In genomic region chr3:65785065-65785645, GRCh38 we compare ENCODE assay signal across 8 cellular contexts.
A peak's percentile ranks its signal among the peaks of the same experiment; 100 is the strongest.
DNase-seq lines count a peak whose midpoint lies in the region; ATAC-seq and TF ChIP-seq lines count a peak whose summit lies in the region.

No MANE protein-coding gene starts in this region.

- H3K36me3 ChIP-seq in DOHH2 (ENCODE audit: control insufficient read depth, low read length) = no peaks in the 10 kb centered on the region

- H4K20me1 ChIP-seq in DOHH2 (ENCODE audit: control insufficient read depth, insufficient read depth, low read depth, low read length) = no peaks in the 10 kb centered on the region

- H3K4me1 ChIP-seq in DOHH2 (ENCODE audit: control insufficient read depth, low read length) = no peaks in the 10 kb centered on the region

- no peak overlapping the region for H3K27ac ChIP-seq in DOHH2 (ENCODE audit: low read depth, low read length)

- H3K4me2 ChIP-seq in DOHH2 (ENCODE audit: low read length) = no peak overlapping the region

- intact Hi-C loops in posterior vena cava (cut with DNase I) = loop anchor here (5.0 to 10.0 kb wide), 3 partner anchors 250 to 352 kb away; partner anchors contain the start of gene MAGI1 (in 1 of the 2)

- no peak overlapping the region for H3K4me3 ChIP-seq in DOHH2 (ENCODE audit: low read length)

- ATAC-seq in HG02970 (IDR thresholded peaks at IDR 0.05; ENCODE audit: low FRiP score, unreplicated experiment) = no peak

- H3K79me2 ChIP-seq in DOHH2 (ENCODE audit: control insufficient read depth, low read length) = no peaks in the 10 kb centered on the region

- TF ChIP-seq CTCF in DOHH2 (IDR thresholded peaks at IDR 0.05; ENCODE audit: low read depth, low read length, poor library complexity, severe bottlenecking) = peak; percentile 77

- no peaks in the 10 kb centered on the region for H3F3A ChIP-seq in DOHH2 (ENCODE audit: control insufficient read depth, insufficient read depth)

- no peaks in the 10 kb centered on the region for H3K27me3 ChIP-seq in DOHH2 (ENCODE audit: control insufficient read depth, low read length)

- H3K9me2 ChIP-seq in DOHH2 (replicated peaks; ENCODE audit: control insufficient read depth, low read length) = no peaks in the 10 kb centered on the region

- no peaks in the 10 kb centered on the region for H3K9me3 ChIP-seq in DOHH2 (ENCODE audit: control insufficient read depth, insufficient read depth, low read length)

- peak; percentile 54 for DNase-seq in LHCN-M2 (ENCODE audit: low read depth)
- DNase-seq in SK-MEL-5 (ENCODE audit: low read depth, low spot score) = peak; percentile 68
- DNase-seq in fibroblast of the conjunctiva (ENCODE audit: low read depth) = peak; percentile 63
- DNase-seq in pulmonary artery endothelial cell (ENCODE audit: low read depth, low spot score) = peak; percentile 45
- no peak for DNase-seq in NCI-H1048 (lab: John Stamatoyannopoulos, UW)
- DNase-seq in posterior vena cava (ENCODE audit: low spot score) = no peak

- in situ Hi-C loops in SK-MEL-5 (cut with HindIII; ENCODE audit: low pct_unique_long_range_greater_than_20kb, low sequenced_read_pairs) = no loop called here

Comparison
In these comparisons a context has a peak if more than half of its experiments do, and no peak if none do; other contexts are left out.
1. DNase-seq: peak in LHCN-M2 (single experiment), SK-MEL-5 (single experiment), fibroblast of the conjunctiva (single experiment) and pulmonary artery endothelial cell (single experiment); none in NCI-H1048 (single experiment) and posterior vena cava (single experiment).